Comparison of ENCODE assay signal across 8 cellular contexts in the genomic region with DNA sequence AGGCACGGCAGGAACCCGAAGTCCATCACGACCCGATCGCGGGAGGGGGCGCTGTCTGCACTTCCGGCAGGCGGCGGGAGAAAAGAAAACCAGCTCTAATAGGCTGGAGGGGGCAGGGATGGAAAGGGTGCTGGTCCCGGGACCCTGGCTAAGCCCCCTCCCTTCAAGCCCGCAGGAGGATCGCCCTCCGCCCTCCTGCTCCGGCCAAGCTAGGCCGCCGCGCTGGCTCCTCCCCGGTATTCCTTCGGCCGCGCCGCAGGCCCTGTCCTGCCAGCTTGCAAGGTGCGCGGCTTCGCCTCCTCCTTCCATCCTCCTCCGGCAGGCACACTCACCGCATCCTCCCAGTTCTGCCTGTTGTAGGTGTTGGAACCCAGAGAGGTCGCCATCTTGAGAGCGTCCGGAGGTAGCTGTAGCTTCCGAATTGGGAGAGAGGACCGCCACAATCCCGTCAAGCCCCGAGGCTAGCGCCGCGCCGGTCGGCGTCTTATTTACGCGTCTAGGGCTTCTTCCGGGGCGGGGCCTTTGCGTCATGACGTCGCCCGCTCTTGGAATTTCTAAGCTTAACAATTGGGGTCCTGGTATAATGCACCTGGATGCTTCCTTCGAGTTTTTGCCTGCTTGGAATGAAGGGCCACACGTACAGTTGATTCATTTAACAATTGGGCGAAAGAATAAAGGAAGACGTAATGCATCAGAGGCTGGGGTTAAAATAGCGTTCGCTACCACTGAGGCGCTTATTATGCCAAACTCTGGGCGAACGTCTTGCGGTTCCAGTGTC. TPM values are rescaled to one million over a fixed set of nuclear protein-coding genes. Genes with fewer than 3 reads are reported as not detected.
DNase-seq lines count a peak whose midpoint lies in the region; ATAC-seq, FAIRE-seq and TF ChIP-seq lines count a peak whose summit lies in the region.

TSS of gene RBM22 (minus strand) at position 463 of the 778 bp plus-strand sequence. CDS start at position 386, 77 bp downstream.

- intact Hi-C loops in left ventricle myocardium superior (cut with micrococcal nuclease), result no loop called here
- intact Hi-C loops in psoas muscle (cut with DNase I), result no loop called here
- intact Hi-C loops in uterus (cut with DNase I; ENCODE audit: low total_unique reads), result no loop called here

- TF ChIP-seq POLR2A in GM12892 (IDR thresholded peaks at IDR 0.05; ENCODE audit: low read depth, low read length) (peak; percentile 83), uterus (IDR thresholded peaks at IDR 0.05) (peak; percentile 82 to 83)

- TF ChIP-seq CTCF in psoas muscle (IDR thresholded peaks at IDR 0.05), result peak; percentile 64
- peak; percentile 25 to 66 (median 56) for TF ChIP-seq CTCF in uterus (IDR thresholded peaks at IDR 0.05)

- H3K27me3 ChIP-seq in psoas muscle (ENCODE audit: insufficient read depth in 3 of 3, low read length in 2 of 3) (no peaks in the 10 kb centered on the region), uterus (no peaks in the 10 kb centered on the region)

- H3K4me3 ChIP-seq in psoas muscle (peak within 1 kb of the TSS; percentile 90), uterus (peak within 1 kb of the TSS; percentile 86 to 99)

- WGBS in psoas muscle, 3 donors, result 0% methylated on average over 52 to 59 of the region's 59 CpGs

- H3K9me3 ChIP-seq in psoas muscle (no peaks in the 10 kb centered on the region), uterus (no peaks in the 10 kb centered on the region)

- DNase-seq in GM12892 (ENCODE audit: insufficient read length), result peak; percentile 69
- peak; percentile 85 for DNase-seq in NCI-H146 (lab: John Stamatoyannopoulos, UW)
- peak; percentile 80 to 92 (median 88) for DNase-seq in T-helper 1 cell
- DNase-seq in amygdala (lab: John Stamatoyannopoulos, UW), result peak; percentile 55 to 96 (median 86)
- DNase-seq in left ventricle myocardium superior, result peak; percentile 96
- peak; percentile 92 to 96 for DNase-seq in psoas muscle
- peak; percentile 91 to 94 for DNase-seq in uterus

- H3K36me3 ChIP-seq in psoas muscle (ENCODE audit: insufficient read depth in 1 of 2, low read depth in 1 of 2), result peaks cover 12 to 41% of the 10 kb centered on the region in 2 donors
- H3K36me3 ChIP-seq in uterus, result no peaks in the 10 kb centered on the region

- H3K27ac ChIP-seq in psoas muscle, result peak within 1 kb of the TSS; percentile 97
- peak within 1 kb of the TSS; percentile 97 to 98 for H3K27ac ChIP-seq in uterus

- FAIRE-seq in GM12892 (lab: Jason Lieb, UNC), result peak; percentile 91

- H3K4me1 ChIP-seq in psoas muscle (peaks cover 13% of the 10 kb centered on the region), uterus (peaks cover 0 to 4% of the 10 kb centered on the region in 2 donors)

- peak; percentile 97 for ATAC-seq in HG02840 (IDR thresholded peaks at IDR 0.05; ENCODE audit: low FRiP score, unreplicated experiment)
- peak; percentile 100 for ATAC-seq in left ventricle myocardium superior
- peak; percentile 98 for ATAC-seq in psoas muscle

RNA-seq across cellular contexts. Expression of gene RBM22, which starts in this region (rescaled TPM):
- polyA plus RNA-seq in GM12892 (2012; ENCODE audit: missing spikeins), result 36.5 TPM
- total RNA-seq in left ventricle myocardium superior, result 28.9 TPM
- 10 to 100 TPM; 23.5 to 28.6 (median 27.3) TPM for total RNA-seq in psoas muscle
- polyA plus RNA-seq in psoas muscle, result 10 to 100 TPM; 17.2 to 29.9 (median 21.1) TPM
- 10 to 100 TPM; 38.2 to 58.4 (median 43.2) TPM for total RNA-seq in uterus

Comparison
In these comparisons a context has a peak if more than half of its experiments do, and no peak if none do; other contexts are left out.
1. Peak in every context shown above with its lines: DNase-seq, ATAC-seq, H3K4me3 ChIP-seq and H3K27ac ChIP-seq.